1 cellular context compared by ENCODE assay signal in the genomic region with DNA sequence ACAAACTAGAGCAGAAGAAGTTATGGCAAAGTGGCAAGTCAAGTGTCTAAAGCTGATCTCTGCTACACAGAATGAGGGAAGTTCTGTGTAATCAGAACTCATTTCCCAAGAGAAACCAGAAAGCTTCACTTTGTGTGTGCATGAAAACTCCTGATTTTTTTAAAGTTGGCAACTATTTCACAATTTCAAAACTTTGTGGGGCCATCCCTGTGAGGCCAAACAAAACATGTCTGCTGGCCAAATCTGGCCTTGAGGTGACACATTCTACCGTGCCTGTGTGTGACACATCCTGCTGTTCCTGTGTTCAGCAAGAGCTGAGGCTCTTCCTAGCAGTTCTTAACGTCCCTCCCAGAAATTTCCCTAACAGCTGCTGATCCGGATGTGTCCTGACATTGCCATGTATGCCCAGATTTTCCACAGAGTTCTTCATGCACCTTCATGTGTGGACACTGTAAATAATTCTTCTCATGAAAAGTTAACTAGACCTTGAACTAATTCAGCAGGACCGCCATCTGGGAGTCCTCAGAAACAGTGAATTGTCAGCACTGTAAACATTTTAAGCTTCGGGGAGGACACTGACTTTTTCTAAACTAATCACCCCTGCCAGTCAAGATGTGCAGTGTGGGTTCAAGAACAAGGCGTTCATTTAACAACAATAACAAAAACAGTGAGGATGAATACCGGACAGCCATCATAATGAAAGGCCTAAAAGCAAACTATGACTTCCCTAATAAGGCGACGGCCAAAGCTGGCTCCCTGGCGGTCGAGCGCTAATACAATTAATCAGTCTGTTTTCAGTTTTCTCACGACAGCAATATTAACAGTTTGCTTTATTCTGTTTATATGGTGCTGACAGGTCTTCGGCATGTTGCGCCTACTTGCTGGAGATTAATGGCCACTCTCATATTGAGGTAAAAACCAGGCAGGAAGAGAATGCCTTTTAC.
TF ChIP-seq lines count a peak whose summit lies in the region.

No MANE protein-coding gene starts in this region.

TF ChIP-seq in HepG2, 621 proteins besides CTCF, POLR2A, EP300 and RAD21 (continued from another document and continues in another):
- TF ChIP-seq, protein P1, sequence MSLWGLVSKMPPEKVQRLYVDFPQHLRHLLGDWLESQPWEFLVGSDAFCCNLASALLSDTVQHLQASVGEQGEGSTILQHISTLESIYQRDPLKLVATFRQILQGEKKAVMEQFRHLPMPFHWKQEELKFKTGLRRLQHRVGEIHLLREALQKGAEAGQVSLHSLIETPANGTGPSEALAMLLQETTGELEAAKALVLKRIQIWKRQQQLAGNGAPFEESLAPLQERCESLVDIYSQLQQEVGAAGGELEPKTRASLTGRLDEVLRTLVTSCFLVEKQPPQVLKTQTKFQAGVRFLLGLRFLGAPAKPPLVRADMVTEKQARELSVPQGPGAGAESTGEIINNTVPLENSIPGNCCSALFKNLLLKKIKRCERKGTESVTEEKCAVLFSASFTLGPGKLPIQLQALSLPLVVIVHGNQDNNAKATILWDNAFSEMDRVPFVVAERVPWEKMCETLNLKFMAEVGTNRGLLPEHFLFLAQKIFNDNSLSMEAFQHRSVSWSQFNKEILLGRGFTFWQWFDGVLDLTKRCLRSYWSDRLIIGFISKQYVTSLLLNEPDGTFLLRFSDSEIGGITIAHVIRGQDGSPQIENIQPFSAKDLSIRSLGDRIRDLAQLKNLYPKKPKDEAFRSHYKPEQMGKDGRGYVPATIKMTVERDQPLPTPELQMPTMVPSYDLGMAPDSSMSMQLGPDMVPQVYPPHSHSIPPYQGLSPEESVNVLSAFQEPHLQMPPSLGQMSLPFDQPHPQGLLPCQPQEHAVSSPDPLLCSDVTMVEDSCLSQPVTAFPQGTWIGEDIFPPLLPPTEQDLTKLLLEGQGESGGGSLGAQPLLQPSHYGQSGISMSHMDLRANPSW (CRISPR knock-in tag; IDR thresholded peaks at IDR 0.05; ENCODE audit: borderline replicate concordance), result peak; percentile 69; the same call in 1 of the 2 replicates
- TF ChIP-seq FOXJ3 (CRISPR knock-in tag; IDR thresholded peaks at IDR 0.05; ENCODE audit: borderline replicate concordance) (peak; percentile 95; the same call in 1 of the 2 replicates), RFX5 (IDR thresholded peaks at IDR 0.05; ENCODE audit: low read depth, low read length) (peak; percentile 30; the same call in 1 of the 2 replicates), FOXO1 (CRISPR knock-in tag; IDR thresholded peaks at IDR 0.05) (peak; percentile 90), ZNF772 (CRISPR knock-in tag; IDR thresholded peaks at IDR 0.05) (peak; percentile 69; the same call in 1 of the 2 replicates), TBX2 (CRISPR knock-in tag; IDR thresholded peaks at IDR 0.05; ENCODE audit: borderline replicate concordance) (peak; percentile 98), TCF7L2 (IDR thresholded peaks at IDR 0.05; ENCODE audit: low read depth, low read length) (no peak), SRF (IDR thresholded peaks at IDR 0.05; ENCODE audit: low read depth, low read length) (peak; percentile 80; the same call in 1 of the 2 replicates), TBX3 (IDR thresholded peaks at IDR 0.05; ENCODE audit: borderline replicate concordance) (peak; percentile 93), RFXANK (CRISPR knock-in tag; IDR thresholded peaks at IDR 0.05) (no peak), FOXP1 (IDR thresholded peaks at IDR 0.05) (0 out of 2 replicates have a peak, but pooled peaks have one; percentile 3), FOXP1 (CRISPR knock-in tag; IDR thresholded peaks at IDR 0.05) (peak; percentile 76), ARID2 (CRISPR knock-in tag; IDR thresholded peaks at IDR 0.05; ENCODE audit: borderline replicate concordance) (no peak), ZNF614 (CRISPR knock-in tag; IDR thresholded peaks at IDR 0.05; ENCODE audit: borderline replicate concordance) (0 out of 2 replicates have a peak, but pooled peaks have one; percentile 81), ZBTB20 (CRISPR knock-in tag; IDR thresholded peaks at IDR 0.05; ENCODE audit: borderline replicate concordance, low read depth) (peak; percentile 86), TGIF2 (CRISPR knock-in tag; IDR thresholded peaks at IDR 0.05) (peak; percentile 99), FOXK2 (IDR thresholded peaks at IDR 0.05) (peak; percentile 51; the same call in 1 of the 2 replicates), ZNF761 (CRISPR knock-in tag; conservative IDR thresholded peaks at IDR 0.05) (no peak; the same call in 1 of the 2 replicates), THAP11 (CRISPR knock-in tag; IDR thresholded peaks at IDR 0.05) (peak; percentile 58; the same call in 1 of the 2 replicates)
- TF ChIP-seq, protein P2, sequence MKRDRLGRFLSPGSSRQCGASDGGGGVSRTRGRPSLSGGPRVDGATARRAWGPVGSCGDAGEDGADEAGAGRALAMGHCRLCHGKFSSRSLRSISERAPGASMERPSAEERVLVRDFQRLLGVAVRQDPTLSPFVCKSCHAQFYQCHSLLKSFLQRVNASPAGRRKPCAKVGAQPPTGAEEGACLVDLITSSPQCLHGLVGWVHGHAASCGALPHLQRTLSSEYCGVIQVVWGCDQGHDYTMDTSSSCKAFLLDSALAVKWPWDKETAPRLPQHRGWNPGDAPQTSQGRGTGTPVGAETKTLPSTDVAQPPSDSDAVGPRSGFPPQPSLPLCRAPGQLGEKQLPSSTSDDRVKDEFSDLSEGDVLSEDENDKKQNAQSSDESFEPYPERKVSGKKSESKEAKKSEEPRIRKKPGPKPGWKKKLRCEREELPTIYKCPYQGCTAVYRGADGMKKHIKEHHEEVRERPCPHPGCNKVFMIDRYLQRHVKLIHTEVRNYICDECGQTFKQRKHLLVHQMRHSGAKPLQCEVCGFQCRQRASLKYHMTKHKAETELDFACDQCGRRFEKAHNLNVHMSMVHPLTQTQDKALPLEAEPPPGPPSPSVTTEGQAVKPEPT (CRISPR knock-in tag; IDR thresholded peaks at IDR 0.05; ENCODE audit: low read depth), result peak; percentile 61; the same call in 1 of the 2 replicates
- TF ChIP-seq, protein P3, sequence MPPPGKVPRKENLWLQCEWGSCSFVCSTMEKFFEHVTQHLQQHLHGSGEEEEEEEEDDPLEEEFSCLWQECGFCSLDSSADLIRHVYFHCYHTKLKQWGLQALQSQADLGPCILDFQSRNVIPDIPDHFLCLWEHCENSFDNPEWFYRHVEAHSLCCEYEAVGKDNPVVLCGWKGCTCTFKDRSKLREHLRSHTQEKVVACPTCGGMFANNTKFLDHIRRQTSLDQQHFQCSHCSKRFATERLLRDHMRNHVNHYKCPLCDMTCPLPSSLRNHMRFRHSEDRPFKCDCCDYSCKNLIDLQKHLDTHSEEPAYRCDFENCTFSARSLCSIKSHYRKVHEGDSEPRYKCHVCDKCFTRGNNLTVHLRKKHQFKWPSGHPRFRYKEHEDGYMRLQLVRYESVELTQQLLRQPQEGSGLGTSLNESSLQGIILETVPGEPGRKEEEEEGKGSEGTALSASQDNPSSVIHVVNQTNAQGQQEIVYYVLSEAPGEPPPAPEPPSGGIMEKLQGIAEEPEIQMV (CRISPR knock-in tag; IDR thresholded peaks at IDR 0.05; ENCODE audit: low read depth), result peak; percentile 51; the same call in 1 of the 2 replicates
- TF ChIP-seq, protein P4, sequence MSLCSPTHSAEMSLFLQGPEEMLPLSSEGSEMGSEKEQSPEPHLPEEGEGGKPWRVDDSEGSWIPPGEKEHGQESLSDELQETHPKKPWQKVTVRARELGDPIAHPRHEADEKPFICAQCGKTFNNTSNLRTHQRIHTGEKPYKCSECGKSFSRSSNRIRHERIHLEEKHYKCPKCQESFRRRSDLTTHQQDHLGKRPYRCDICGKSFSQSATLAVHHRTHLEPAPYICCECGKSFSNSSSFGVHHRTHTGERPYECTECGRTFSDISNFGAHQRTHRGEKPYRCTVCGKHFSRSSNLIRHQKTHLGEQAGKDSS (CRISPR knock-in tag; IDR thresholded peaks at IDR 0.05; ENCODE audit: borderline replicate concordance, low read depth), result peak; percentile 51; the same call in 1 of the 2 replicates
- TF ChIP-seq, protein P5, sequence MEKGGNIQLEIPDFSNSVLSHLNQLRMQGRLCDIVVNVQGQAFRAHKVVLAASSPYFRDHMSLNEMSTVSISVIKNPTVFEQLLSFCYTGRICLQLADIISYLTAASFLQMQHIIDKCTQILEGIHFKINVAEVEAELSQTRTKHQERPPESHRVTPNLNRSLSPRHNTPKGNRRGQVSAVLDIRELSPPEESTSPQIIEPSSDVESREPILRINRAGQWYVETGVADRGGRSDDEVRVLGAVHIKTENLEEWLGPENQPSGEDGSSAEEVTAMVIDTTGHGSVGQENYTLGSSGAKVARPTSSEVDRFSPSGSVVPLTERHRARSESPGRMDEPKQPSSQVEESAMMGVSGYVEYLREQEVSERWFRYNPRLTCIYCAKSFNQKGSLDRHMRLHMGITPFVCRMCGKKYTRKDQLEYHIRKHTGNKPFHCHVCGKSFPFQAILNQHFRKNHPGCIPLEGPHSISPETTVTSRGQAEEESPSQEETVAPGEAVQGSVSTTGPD (CRISPR knock-in tag; IDR thresholded peaks at IDR 0.05), result peak; percentile 92
- TF ChIP-seq, protein P6, sequence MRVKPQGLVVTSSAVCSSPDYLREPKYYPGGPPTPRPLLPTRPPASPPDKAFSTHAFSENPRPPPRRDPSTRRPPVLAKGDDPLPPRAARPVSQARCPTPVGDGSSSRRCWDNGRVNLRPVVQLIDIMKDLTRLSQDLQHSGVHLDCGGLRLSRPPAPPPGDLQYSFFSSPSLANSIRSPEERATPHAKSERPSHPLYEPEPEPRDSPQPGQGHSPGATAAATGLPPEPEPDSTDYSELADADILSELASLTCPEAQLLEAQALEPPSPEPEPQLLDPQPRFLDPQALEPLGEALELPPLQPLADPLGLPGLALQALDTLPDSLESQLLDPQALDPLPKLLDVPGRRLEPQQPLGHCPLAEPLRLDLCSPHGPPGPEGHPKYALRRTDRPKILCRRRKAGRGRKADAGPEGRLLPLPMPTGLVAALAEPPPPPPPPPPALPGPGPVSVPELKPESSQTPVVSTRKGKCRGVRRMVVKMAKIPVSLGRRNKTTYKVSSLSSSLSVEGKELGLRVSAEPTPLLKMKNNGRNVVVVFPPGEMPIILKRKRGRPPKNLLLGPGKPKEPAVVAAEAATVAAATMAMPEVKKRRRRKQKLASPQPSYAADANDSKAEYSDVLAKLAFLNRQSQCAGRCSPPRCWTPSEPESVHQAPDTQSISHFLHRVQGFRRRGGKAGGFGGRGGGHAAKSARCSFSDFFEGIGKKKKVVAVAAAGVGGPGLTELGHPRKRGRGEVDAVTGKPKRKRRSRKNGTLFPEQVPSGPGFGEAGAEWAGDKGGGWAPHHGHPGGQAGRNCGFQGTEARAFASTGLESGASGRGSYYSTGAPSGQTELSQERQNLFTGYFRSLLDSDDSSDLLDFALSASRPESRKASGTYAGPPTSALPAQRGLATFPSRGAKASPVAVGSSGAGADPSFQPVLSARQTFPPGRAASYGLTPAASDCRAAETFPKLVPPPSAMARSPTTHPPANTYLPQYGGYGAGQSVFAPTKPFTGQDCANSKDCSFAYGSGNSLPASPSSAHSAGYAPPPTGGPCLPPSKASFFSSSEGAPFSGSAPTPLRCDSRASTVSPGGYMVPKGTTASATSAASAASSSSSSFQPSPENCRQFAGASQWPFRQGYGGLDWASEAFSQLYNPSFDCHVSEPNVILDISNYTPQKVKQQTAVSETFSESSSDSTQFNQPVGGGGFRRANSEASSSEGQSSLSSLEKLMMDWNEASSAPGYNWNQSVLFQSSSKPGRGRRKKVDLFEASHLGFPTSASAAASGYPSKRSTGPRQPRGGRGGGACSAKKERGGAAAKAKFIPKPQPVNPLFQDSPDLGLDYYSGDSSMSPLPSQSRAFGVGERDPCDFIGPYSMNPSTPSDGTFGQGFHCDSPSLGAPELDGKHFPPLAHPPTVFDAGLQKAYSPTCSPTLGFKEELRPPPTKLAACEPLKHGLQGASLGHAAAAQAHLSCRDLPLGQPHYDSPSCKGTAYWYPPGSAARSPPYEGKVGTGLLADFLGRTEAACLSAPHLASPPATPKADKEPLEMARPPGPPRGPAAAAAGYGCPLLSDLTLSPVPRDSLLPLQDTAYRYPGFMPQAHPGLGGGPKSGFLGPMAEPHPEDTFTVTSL (CRISPR knock-in tag; IDR thresholded peaks at IDR 0.05; ENCODE audit: borderline replicate concordance), result peak; percentile 55; the same call in 1 of the 2 replicates
- TF ChIP-seq, protein P7, sequence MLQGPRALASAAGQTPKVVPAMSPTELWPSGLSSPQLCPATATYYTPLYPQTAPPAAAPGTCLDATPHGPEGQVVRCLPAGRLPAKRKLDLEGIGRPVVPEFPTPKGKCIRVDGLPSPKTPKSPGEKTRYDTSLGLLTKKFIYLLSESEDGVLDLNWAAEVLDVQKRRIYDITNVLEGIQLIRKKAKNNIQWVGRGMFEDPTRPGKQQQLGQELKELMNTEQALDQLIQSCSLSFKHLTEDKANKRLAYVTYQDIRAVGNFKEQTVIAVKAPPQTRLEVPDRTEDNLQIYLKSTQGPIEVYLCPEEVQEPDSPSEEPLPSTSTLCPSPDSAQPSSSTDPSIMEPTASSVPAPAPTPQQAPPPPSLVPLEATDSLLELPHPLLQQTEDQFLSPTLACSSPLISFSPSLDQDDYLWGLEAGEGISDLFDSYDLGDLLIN (CRISPR knock-in tag; IDR thresholded peaks at IDR 0.05; ENCODE audit: borderline replicate concordance), result 0 out of 2 replicates have a peak, but pooled peaks have one; percentile 68
- TF ChIP-seq, protein P8, sequence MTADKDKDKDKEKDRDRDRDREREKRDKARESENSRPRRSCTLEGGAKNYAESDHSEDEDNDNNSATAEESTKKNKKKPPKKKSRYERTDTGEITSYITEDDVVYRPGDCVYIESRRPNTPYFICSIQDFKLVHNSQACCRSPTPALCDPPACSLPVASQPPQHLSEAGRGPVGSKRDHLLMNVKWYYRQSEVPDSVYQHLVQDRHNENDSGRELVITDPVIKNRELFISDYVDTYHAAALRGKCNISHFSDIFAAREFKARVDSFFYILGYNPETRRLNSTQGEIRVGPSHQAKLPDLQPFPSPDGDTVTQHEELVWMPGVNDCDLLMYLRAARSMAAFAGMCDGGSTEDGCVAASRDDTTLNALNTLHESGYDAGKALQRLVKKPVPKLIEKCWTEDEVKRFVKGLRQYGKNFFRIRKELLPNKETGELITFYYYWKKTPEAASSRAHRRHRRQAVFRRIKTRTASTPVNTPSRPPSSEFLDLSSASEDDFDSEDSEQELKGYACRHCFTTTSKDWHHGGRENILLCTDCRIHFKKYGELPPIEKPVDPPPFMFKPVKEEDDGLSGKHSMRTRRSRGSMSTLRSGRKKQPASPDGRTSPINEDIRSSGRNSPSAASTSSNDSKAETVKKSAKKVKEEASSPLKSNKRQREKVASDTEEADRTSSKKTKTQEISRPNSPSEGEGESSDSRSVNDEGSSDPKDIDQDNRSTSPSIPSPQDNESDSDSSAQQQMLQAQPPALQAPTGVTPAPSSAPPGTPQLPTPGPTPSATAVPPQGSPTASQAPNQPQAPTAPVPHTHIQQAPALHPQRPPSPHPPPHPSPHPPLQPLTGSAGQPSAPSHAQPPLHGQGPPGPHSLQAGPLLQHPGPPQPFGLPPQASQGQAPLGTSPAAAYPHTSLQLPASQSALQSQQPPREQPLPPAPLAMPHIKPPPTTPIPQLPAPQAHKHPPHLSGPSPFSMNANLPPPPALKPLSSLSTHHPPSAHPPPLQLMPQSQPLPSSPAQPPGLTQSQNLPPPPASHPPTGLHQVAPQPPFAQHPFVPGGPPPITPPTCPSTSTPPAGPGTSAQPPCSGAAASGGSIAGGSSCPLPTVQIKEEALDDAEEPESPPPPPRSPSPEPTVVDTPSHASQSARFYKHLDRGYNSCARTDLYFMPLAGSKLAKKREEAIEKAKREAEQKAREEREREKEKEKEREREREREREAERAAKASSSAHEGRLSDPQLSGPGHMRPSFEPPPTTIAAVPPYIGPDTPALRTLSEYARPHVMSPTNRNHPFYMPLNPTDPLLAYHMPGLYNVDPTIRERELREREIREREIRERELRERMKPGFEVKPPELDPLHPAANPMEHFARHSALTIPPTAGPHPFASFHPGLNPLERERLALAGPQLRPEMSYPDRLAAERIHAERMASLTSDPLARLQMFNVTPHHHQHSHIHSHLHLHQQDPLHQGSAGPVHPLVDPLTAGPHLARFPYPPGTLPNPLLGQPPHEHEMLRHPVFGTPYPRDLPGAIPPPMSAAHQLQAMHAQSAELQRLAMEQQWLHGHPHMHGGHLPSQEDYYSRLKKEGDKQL (CRISPR knock-in tag; IDR thresholded peaks at IDR 0.05; ENCODE audit: low read depth), result 0 out of 2 replicates have a peak, but pooled peaks have one; percentile 30
